Comparison of ENCODE assay signal across 1 cellular context in genomic region chr4:185471235-185472062, GRCh38.
TF ChIP-seq lines count a peak whose summit lies in the region.

CCDC110 (minus strand) TSS chr4:185471733; CDS start chr4:185471683, 50 bp downstream.

TF ChIP-seq in HEK293, 187 proteins besides CTCF, POLR2A, EP300 and RAD21 (continued from another document and continues in another):
- TF ChIP-seq INSM2 (tag by site-specific recombination; IDR thresholded peaks at IDR 0.05) (no peak), ATF2 (tag by site-specific recombination; IDR thresholded peaks at IDR 0.05; ENCODE audit: low read depth) (no peak), ZFP3 (tag by site-specific recombination; IDR thresholded peaks at IDR 0.05; ENCODE audit: low read depth) (no peak), YY2 (tag by site-specific recombination; IDR thresholded peaks at IDR 0.05) (no peak), ZFHX2 (tag by site-specific recombination; conservative IDR thresholded peaks at IDR 0.05) (no peak), ZNF138 (tag by site-specific recombination; IDR thresholded peaks at IDR 0.05; ENCODE audit: borderline replicate concordance) (no peak), ZNF548 (tag by site-specific recombination; IDR thresholded peaks at IDR 0.05) (no peak), RBAK (tag by site-specific recombination; IDR thresholded peaks at IDR 0.05) (no peak), ZNF302 (tag by site-specific recombination; IDR thresholded peaks at IDR 0.05; ENCODE audit: low read depth) (no peak), ZNF600 (tag by site-specific recombination; IDR thresholded peaks at IDR 0.05) (peak; percentile 55), IKZF3 (tag by site-specific recombination; IDR thresholded peaks at IDR 0.05) (no peak), ZNF324 (tag by site-specific recombination; IDR thresholded peaks at IDR 0.05) (no peak), BCL6B (tag by site-specific recombination; IDR thresholded peaks at IDR 0.05) (no peak), ZBTB48 (tag by site-specific recombination; IDR thresholded peaks at IDR 0.05) (no peak), ZBTB10 (tag by site-specific recombination; IDR thresholded peaks at IDR 0.05) (no peak), KLF9 (tag by site-specific recombination; IDR thresholded peaks at IDR 0.05; ENCODE audit: low read depth) (peak; percentile 16; the same call in 1 of the 2 replicates), ZNF561 (tag by site-specific recombination; IDR thresholded peaks at IDR 0.05; ENCODE audit: borderline replicate concordance) (peak; percentile 82), SCRT1 (tag by site-specific recombination; IDR thresholded peaks at IDR 0.05; ENCODE audit: borderline replicate concordance) (no peak), ZNF311 (tag by site-specific recombination; IDR thresholded peaks at IDR 0.05; ENCODE audit: borderline replicate concordance) (no peak), ZNF433 (tag by site-specific recombination; IDR thresholded peaks at IDR 0.05; ENCODE audit: low read depth) (no peak), MEIS1 (CRISPR knock-in tag; IDR thresholded peaks at IDR 0.05; ENCODE audit: borderline replicate concordance) (no peak), PRDM1 (tag by site-specific recombination; IDR thresholded peaks at IDR 0.05) (peak; percentile 66), GLIS1 (tag by site-specific recombination; IDR thresholded peaks at IDR 0.05) (peak; percentile 41), SETDB1 (IDR thresholded peaks at IDR 0.05; ENCODE audit: insufficient read length, low read length) (no peak), ZNF416 (tag by site-specific recombination; IDR thresholded peaks at IDR 0.05) (no peak), TSHZ1 (tag by site-specific recombination; IDR thresholded peaks at IDR 0.05; ENCODE audit: borderline replicate concordance) (no peak), ZNF174 (tag by site-specific recombination; IDR thresholded peaks at IDR 0.05) (no peak), WT1 (tag by site-specific recombination; IDR thresholded peaks at IDR 0.05) (no peak), ZNF704 (tag by site-specific recombination; IDR thresholded peaks at IDR 0.05) (no peak), ZNF658 (tag by site-specific recombination; IDR thresholded peaks at IDR 0.05) (no peak), ZNF768 (tag by site-specific recombination; IDR thresholded peaks at IDR 0.05) (no peak)
- TF ChIP-seq, protein P1, sequence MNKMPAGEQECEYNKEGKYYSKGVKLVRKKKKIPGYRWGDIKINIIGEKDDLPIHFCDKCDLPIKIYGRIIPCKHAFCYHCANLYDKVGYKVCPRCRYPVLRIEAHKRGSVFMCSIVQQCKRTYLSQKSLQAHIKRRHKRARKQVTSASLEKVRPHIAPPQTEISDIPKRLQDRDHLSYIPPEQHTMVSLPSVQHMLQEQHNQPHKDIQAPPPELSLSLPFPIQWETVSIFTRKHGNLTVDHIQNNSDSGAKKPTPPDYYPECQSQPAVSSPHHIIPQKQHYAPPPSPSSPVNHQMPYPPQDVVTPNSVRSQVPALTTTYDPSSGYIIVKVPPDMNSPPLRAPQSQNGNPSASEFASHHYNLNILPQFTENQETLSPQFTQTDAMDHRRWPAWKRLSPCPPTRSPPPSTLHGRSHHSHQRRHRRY (tag by site-specific recombination; IDR thresholded peaks at IDR 0.05), result no peak
- TF ChIP-seq, protein P2, sequence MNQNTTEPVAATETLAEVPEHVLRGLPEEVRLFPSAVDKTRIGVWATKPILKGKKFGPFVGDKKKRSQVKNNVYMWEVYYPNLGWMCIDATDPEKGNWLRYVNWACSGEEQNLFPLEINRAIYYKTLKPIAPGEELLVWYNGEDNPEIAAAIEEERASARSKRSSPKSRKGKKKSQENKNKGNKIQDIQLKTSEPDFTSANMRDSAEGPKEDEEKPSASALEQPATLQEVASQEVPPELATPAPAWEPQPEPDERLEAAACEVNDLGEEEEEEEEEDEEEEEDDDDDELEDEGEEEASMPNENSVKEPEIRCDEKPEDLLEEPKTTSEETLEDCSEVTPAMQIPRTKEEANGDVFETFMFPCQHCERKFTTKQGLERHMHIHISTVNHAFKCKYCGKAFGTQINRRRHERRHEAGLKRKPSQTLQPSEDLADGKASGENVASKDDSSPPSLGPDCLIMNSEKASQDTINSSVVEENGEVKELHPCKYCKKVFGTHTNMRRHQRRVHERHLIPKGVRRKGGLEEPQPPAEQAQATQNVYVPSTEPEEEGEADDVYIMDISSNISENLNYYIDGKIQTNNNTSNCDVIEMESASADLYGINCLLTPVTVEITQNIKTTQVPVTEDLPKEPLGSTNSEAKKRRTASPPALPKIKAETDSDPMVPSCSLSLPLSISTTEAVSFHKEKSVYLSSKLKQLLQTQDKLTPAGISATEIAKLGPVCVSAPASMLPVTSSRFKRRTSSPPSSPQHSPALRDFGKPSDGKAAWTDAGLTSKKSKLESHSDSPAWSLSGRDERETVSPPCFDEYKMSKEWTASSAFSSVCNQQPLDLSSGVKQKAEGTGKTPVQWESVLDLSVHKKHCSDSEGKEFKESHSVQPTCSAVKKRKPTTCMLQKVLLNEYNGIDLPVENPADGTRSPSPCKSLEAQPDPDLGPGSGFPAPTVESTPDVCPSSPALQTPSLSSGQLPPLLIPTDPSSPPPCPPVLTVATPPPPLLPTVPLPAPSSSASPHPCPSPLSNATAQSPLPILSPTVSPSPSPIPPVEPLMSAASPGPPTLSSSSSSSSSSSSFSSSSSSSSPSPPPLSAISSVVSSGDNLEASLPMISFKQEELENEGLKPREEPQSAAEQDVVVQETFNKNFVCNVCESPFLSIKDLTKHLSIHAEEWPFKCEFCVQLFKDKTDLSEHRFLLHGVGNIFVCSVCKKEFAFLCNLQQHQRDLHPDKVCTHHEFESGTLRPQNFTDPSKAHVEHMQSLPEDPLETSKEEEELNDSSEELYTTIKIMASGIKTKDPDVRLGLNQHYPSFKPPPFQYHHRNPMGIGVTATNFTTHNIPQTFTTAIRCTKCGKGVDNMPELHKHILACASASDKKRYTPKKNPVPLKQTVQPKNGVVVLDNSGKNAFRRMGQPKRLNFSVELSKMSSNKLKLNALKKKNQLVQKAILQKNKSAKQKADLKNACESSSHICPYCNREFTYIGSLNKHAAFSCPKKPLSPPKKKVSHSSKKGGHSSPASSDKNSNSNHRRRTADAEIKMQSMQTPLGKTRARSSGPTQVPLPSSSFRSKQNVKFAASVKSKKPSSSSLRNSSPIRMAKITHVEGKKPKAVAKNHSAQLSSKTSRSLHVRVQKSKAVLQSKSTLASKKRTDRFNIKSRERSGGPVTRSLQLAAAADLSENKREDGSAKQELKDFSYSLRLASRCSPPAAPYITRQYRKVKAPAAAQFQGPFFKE (tag by site-specific recombination; IDR thresholded peaks at IDR 0.05; ENCODE audit: borderline replicate concordance), result no peak
- TF ChIP-seq, protein P3, sequence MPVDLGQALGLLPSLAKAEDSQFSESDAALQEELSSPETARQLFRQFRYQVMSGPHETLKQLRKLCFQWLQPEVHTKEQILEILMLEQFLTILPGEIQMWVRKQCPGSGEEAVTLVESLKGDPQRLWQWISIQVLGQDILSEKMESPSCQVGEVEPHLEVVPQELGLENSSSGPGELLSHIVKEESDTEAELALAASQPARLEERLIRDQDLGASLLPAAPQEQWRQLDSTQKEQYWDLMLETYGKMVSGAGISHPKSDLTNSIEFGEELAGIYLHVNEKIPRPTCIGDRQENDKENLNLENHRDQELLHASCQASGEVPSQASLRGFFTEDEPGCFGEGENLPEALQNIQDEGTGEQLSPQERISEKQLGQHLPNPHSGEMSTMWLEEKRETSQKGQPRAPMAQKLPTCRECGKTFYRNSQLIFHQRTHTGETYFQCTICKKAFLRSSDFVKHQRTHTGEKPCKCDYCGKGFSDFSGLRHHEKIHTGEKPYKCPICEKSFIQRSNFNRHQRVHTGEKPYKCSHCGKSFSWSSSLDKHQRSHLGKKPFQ (tag by site-specific recombination; IDR thresholded peaks at IDR 0.05), result no peak
